ENCODE assay signal across 1 cellular context in genomic region chr2:134778372-134778771, GRCh38.
TF ChIP-seq lines count a peak whose summit lies in the region.

No MANE protein-coding gene starts in this region.

TF ChIP-seq in HepG2, 621 proteins besides CTCF, POLR2A, EP300 and RAD21 (continued from another document):
- TF ChIP-seq TERF1 (CRISPR knock-in tag; IDR thresholded peaks at IDR 0.05), result no peak
- no peak for TF ChIP-seq MBNL3 (CRISPR knock-in tag; conservative IDR thresholded peaks at IDR 0.05)
- no peak for TF ChIP-seq SALL1 (CRISPR knock-in tag; IDR thresholded peaks at IDR 0.05)
- TF ChIP-seq KAT8 (CRISPR knock-in tag; IDR thresholded peaks at IDR 0.05), result no peak
